Comparison of ENCODE assay signal across 8 cellular contexts in genomic region chr14:75050852-75051555, GRCh38. TPM values are rescaled to one million over a fixed set of nuclear protein-coding genes. Genes with fewer than 3 reads are reported as not detected.
DNase-seq lines count a peak whose midpoint lies in the region; ATAC-seq lines count a peak whose summit lies in the region.

TSS of gene MLH3 (minus strand) at chr14:75051467. CDS start at chr14:75049655, 1,812 bp downstream.

- peak within 1 kb of the TSS; percentile 77 for H4K8ac ChIP-seq in mesendoderm (ENCODE audit: low read depth, low read length)

- peak within 1 kb of the TSS; percentile 75 for H3K27ac ChIP-seq in BLaER1
- H3K27ac ChIP-seq in mesendoderm (ENCODE audit: low read depth, low read length): peak within 1 kb of the TSS; percentile 67

- H3K79me1 ChIP-seq in mesendoderm (ENCODE audit: low read length): peaks cover 2% of the 10 kb centered on the region

- H2BK5ac ChIP-seq in mesendoderm (ENCODE audit: low read length): no peak within 1 kb of the TSS

- H3K4me3 ChIP-seq in BLaER1 (peak within 1 kb of the TSS; percentile 70), endocrine pancreas (ENCODE audit: control insufficient read depth, insufficient read depth, low read length) (peak within 1 kb of the TSS; percentile 70), mesendoderm (ENCODE audit: low read length) (peak within 1 kb of the TSS; percentile 52)

- ATAC-seq in GM19397 (IDR thresholded peaks at IDR 0.05; ENCODE audit: unreplicated experiment): peak; percentile 70

- H2AK5ac ChIP-seq in mesendoderm (ENCODE audit: low read length): no peak within 1 kb of the TSS

- no peaks in the 10 kb centered on the region; the same call in 1 of the 2 replicates for H3K9me3 ChIP-seq in BLaER1
- H3K9me3 ChIP-seq in endocrine pancreas (ENCODE audit: control insufficient read depth, low read length): no peaks in the 10 kb centered on the region

- H3K23ac ChIP-seq in mesendoderm (ENCODE audit: low read length): no peak within 1 kb of the TSS

- no peak within 1 kb of the TSS for H2BK15ac ChIP-seq in mesendoderm (replicated peaks; ENCODE audit: low read depth)

- H3K9ac ChIP-seq in BLaER1: peak within 1 kb of the TSS; percentile 76
- H3K9ac ChIP-seq in endocrine pancreas (ENCODE audit: control insufficient read depth, insufficient read depth, low read length): peak within 1 kb of the TSS; percentile 77
- peak within 1 kb of the TSS; percentile 81 for H3K9ac ChIP-seq in mesendoderm (ENCODE audit: low read length)

- H3K27me3 ChIP-seq in BLaER1 (peaks cover 32% of the 10 kb centered on the region), endocrine pancreas (ENCODE audit: control insufficient read depth, insufficient read depth, low read length) (no peaks in the 10 kb centered on the region), mesendoderm (ENCODE audit: insufficient read depth, low read length, poor library complexity) (no peaks in the 10 kb centered on the region)

- WGBS in mesendoderm (ENCODE audit: extremely low coverage, insufficient coverage, low lambda C conversion rate): no CpG with 5 or more reads among the region's 59 CpGs

- no peak within 1 kb of the TSS for H4K5ac ChIP-seq in mesendoderm (ENCODE audit: low read length)

- H2BK120ac ChIP-seq in mesendoderm (ENCODE audit: low read depth, low read length): no peak within 1 kb of the TSS

- H3K79me2 ChIP-seq in mesendoderm (ENCODE audit: control insufficient read depth, insufficient read depth, low read length): no peaks in the 10 kb centered on the region

- H3K4ac ChIP-seq in mesendoderm (ENCODE audit: low read depth, low read length): peak within 1 kb of the TSS; percentile 79

- H3K4me1 ChIP-seq in BLaER1 (peaks cover 14% of the 10 kb centered on the region; the same call in 1 of the 2 replicates), endocrine pancreas (ENCODE audit: control insufficient read depth, insufficient read depth, low read length) (no peaks in the 10 kb centered on the region), mesendoderm (ENCODE audit: control insufficient read depth, low read depth, low read length) (no peaks in the 10 kb centered on the region)

- 0 out of 2 replicates have a peak, but pooled peaks cover 6% of the 10 kb centered on the region for H4K20me1 ChIP-seq in BLaER1

- peak within 1 kb of the TSS; percentile 81 for H3K56ac ChIP-seq in mesendoderm (ENCODE audit: low read length)

- peak; percentile 86 for DNase-seq in HT-29 (ENCODE audit: low spot score)
- DNase-seq in NOMO-1 treated with dmso at 0.1 percent for 144 hours (lab: John Stamatoyannopoulos, UW; ENCODE audit: unreplicated experiment): peak; percentile 58
- DNase-seq in activated CD8-positive, alpha-beta memory T cell treated with anti-CD3 and anti-CD28 coated beads, Interleukin-2, amount 50 U/mL, for 1 hour (ENCODE audit: extremely low read depth): peak; percentile 54
- peak; percentile 95 for DNase-seq in mesendoderm
- DNase-seq in stimulated activated CD8-positive, alpha-beta memory T cell treated with anti-CD3 and anti-CD28 coated beads, Interleukin-12 subunit alpha, Interleukin-12 subunit beta, amount 100 ng/mL, for 4 hours (ENCODE audit: low read depth): peak; percentile 66

- peak within 1 kb of the TSS; percentile 99 for H3K18ac ChIP-seq in mesendoderm (ENCODE audit: low read length)

- peak within 1 kb of the TSS; percentile 81 for H3K4me2 ChIP-seq in BLaER1
- peak within 1 kb of the TSS; percentile 45 for H3K4me2 ChIP-seq in mesendoderm (ENCODE audit: low read length)

- H3K36me3 ChIP-seq in BLaER1 (peaks cover 9% of the 10 kb centered on the region; the same call in 1 of the 2 replicates), endocrine pancreas (ENCODE audit: control insufficient read depth, insufficient read depth, low read length) (no peaks in the 10 kb centered on the region), mesendoderm (ENCODE audit: control insufficient read depth, insufficient read depth, low read length) (no peaks in the 10 kb centered on the region)

RNA-seq across cellular contexts. Expression of gene MLH3, which starts in this region (rescaled TPM):
- total RNA-seq in HT-29 (2014; rRNA removed; shearing (Covaris generic)): 3.5 and 6.7 TPM in 2 replicates
- 5.0 TPM for polyA plus RNA-seq in mesendoderm (2013, experiment 1 of 2)
- polyA plus RNA-seq in mesendoderm (2013, experiment 2 of 2): 4.6 TPM

Comparison
In these comparisons a context has a peak if more than half of its experiments do, and no peak if none do; other contexts are left out.
1. Peak in every context shown above with its lines: DNase-seq, ATAC-seq, H3K4me3 ChIP-seq and H3K27ac ChIP-seq.